20 cellular contexts compared by ENCODE assay signal in genomic region chr18:58390399-58390798, GRCh38.
A peak's percentile ranks its signal among the peaks of the same experiment; 100 is the strongest.
DNase-seq lines count a peak whose midpoint lies in the region; ATAC-seq and TF ChIP-seq lines count a peak whose summit lies in the region.
"Had no signal": no experiment of that assay in that cellular context is flagged by ENCODE, and none has a peak within 500 bp of the region (broad histone marks: within the 10 kb centered on the region; RNA-seq: fewer than 3 reads in every experiment).

No MANE protein-coding gene starts in this region.

- H3K27ac ChIP-seq in gastroesophageal sphincter (peak overlapping the region in 3 of 4 donors; percentile 55 to 72 (median 65)), trophoblast cell (ENCODE audit: low read depth, low read length) (peak overlapping the region; percentile 28), stomach smooth muscle (ENCODE audit: low read length) (peak overlapping the region; percentile 76), RWPE1 (no peak overlapping the region)
- H3K27ac ChIP-seq: 22Rv1, GM23248, KMS-11 had no signal

- no peak overlapping the region for H3K14ac ChIP-seq in trophoblast cell (ENCODE audit: low read length)

- TF ChIP-seq EP300 in gastroesophageal sphincter (IDR thresholded peaks at IDR 0.05) = no peak

- H2BK120ac ChIP-seq in trophoblast cell (ENCODE audit: insufficient read depth, low read length, poor library complexity) = no peak overlapping the region

- no peaks in the 10 kb centered on the region for H3K79me2 ChIP-seq in trophoblast cell (ENCODE audit: control insufficient read depth, insufficient read depth, low read length, poor library complexity)

- TF ChIP-seq CTCF in gastroesophageal sphincter (IDR thresholded peaks at IDR 0.05) (no peak), RWPE1 (conservative IDR thresholded peaks at IDR 0.05; ENCODE audit: low read depth) (no peak)

- H3K9ac ChIP-seq in trophoblast cell (ENCODE audit: low read length) = no peak overlapping the region
- H3K9ac ChIP-seq in stomach smooth muscle (ENCODE audit: low read length in 2 of 2) = no peak overlapping the region
- H3K9ac ChIP-seq: GM23248, KMS-11 had no signal

- no peak overlapping the region for H2BK12ac ChIP-seq in trophoblast cell (ENCODE audit: low read length)

- H3K4ac ChIP-seq in trophoblast cell (ENCODE audit: low read depth, low read length) = no peak overlapping the region

- H3K23ac ChIP-seq in trophoblast cell (ENCODE audit: low read length) = no peak overlapping the region

- no peaks in the 10 kb centered on the region for H3K9me3 ChIP-seq in gastroesophageal sphincter
- peaks cover 2% of the 10 kb centered on the region for H3K9me3 ChIP-seq in trophoblast cell (ENCODE audit: insufficient read depth, low read depth, low read length)
- no peaks in the 10 kb centered on the region for H3K9me3 ChIP-seq in stomach smooth muscle (ENCODE audit: control insufficient read depth in 2 of 2, low read length in 2 of 2)

- H3K4me1 ChIP-seq in gastroesophageal sphincter (peaks cover 0 to 30% (median 14%) of the 10 kb centered on the region in 3 donors), trophoblast cell (ENCODE audit: control insufficient read depth in 1 of 2, insufficient read depth in 2 of 2, low read length in 2 of 2) (peaks cover 13% of the 10 kb centered on the region in 2 experiments), stomach smooth muscle (ENCODE audit: control insufficient read depth, insufficient read depth, low read length) (peaks cover 41% of the 10 kb centered on the region)

- no peak overlapping the region for H4K12ac ChIP-seq in trophoblast cell (ENCODE audit: low read depth, low read length)

- peak; percentile 34 for DNase-seq in activated CD8-positive, alpha-beta memory T cell treated with anti-CD3 and anti-CD28 coated beads, Interleukin-2, amount 50 U/mL, for 48 hours
- no peak for DNase-seq in activated CD8-positive, alpha-beta memory T cell treated with anti-CD3 and anti-CD28 coated beads for 24 hours
- no peak for DNase-seq in trophoblast cell
- no peak for DNase-seq in RWPE1 (ENCODE audit: low spot score)
- no peak for DNase-seq in AG08395 (ENCODE audit: low spot score)
- DNase-seq: DMS 273 treated with DMSO at 0.1 percent for 48 hours, DND-41, GM23248, HCEC 1CT, MV-4-11, NCI-H1694 treated with DMSO at 0.1 percent for 48 hours, NCI-H2227 treated with DMSO at 0.1 percent for 48 hours, NCI-H510A treated with DMSO at 0.1 percent for 48 hours, NCI-H774, SIG-M5 had no signal

- H3K36me3 ChIP-seq in gastroesophageal sphincter (peaks cover 0 to 51% of the 10 kb centered on the region in 2 donors), trophoblast cell (ENCODE audit: control insufficient read depth in 1 of 2, insufficient read depth in 2 of 2, low read length in 2 of 2) (peaks cover 24 to 46% of the 10 kb centered on the region in 2 experiments), stomach smooth muscle (ENCODE audit: control insufficient read depth in 2 of 2, insufficient read depth in 2 of 2, low read length in 2 of 2) (peaks cover 13 to 18% of the 10 kb centered on the region in 2 donors)

- peak overlapping the region; percentile 1 for H2BK5ac ChIP-seq in trophoblast cell (ENCODE audit: low read depth, low read length, poor library complexity)

- no peak overlapping the region for H3K18ac ChIP-seq in trophoblast cell (ENCODE audit: low read length)

- CTCF ChIA-PET in RWPE1 (lab: Yijun Ruan, JAX) = no interaction called here

- no peak overlapping the region for H2AFZ ChIP-seq in trophoblast cell (ENCODE audit: insufficient read depth, low read length, poor library complexity)
- H2AFZ ChIP-seq: GM23248 had no signal

- H3K4me2 ChIP-seq in trophoblast cell (ENCODE audit: low read length) = no peak overlapping the region
- H3K4me2 ChIP-seq: KMS-11 had no signal

- no peaks in the 10 kb centered on the region for H3K27me3 ChIP-seq in gastroesophageal sphincter
- no peaks in the 10 kb centered on the region for H3K27me3 ChIP-seq in trophoblast cell (ENCODE audit: insufficient read depth, low read length)
- H3K27me3 ChIP-seq in stomach smooth muscle (ENCODE audit: control insufficient read depth in 1 of 2, insufficient read depth in 2 of 2, low read length in 2 of 2) = no peaks in the 10 kb centered on the region

- TF ChIP-seq POLR2A in gastroesophageal sphincter (IDR thresholded peaks at IDR 0.05) = no peak

- POLR2A ChIA-PET in RWPE1 (lab: Yijun Ruan, JAX; ENCODE audit: low non-redundant PET) = no interaction called here

- H2AK5ac ChIP-seq in trophoblast cell (ENCODE audit: low read length) = no peak overlapping the region

- WGBS in gastroesophageal sphincter (ENCODE audit: low coverage in 1 of 2), 2 donors = 84 to 100% methylated on average over 1 to 5 of the region's 9 CpGs
- WGBS in trophoblast cell (ENCODE audit: extremely low coverage, insufficient coverage, insufficient read length) = no CpG with 5 or more reads among the region's 9 CpGs

- H4K91ac ChIP-seq in trophoblast cell (ENCODE audit: low read depth, low read length) = peak overlapping the region; percentile 7

- peaks cover 2% of the 10 kb centered on the region for H3K79me1 ChIP-seq in trophoblast cell (ENCODE audit: low read length)

- no peak overlapping the region for H4K8ac ChIP-seq in trophoblast cell (ENCODE audit: low read depth, low read length)

- ATAC-seq in gastroesophageal sphincter (no peak), HG02870 (IDR thresholded peaks at IDR 0.05; ENCODE audit: unreplicated experiment) (no peak)

- H3K4me3 ChIP-seq in gastroesophageal sphincter (no peak overlapping the region), trophoblast cell (ENCODE audit: low read depth, low read length) (no peak overlapping the region), stomach smooth muscle (ENCODE audit: low read length in 2 of 2) (no peak overlapping the region)
- H3K4me3 ChIP-seq: GM23248 had no signal
